ENCODE assay signal across 10 cellular contexts in the genomic region with DNA sequence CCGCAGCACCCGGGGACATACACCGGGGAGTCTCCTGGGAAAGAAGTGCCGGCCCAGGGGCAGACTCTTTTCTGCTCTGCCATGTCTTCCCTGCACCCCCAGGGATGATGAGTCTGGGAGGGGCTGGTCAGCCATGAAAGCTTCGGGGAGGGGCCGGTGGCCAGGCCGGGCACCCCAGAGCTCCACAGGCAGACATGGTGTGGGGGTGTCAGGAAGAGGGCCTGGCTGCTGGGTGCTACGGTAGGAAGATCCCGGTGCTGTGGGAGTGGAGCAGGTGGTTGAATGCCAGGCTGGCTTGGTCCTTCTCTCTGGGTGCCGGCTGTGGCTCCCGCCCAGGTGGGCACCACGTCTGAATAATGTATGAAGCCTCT. TPM values are rescaled to one million over a fixed set of nuclear protein-coding genes. Genes with fewer than 3 reads are reported as not detected.
DNase-seq lines count a peak whose midpoint lies in the region; ATAC-seq and TF ChIP-seq lines count a peak whose summit lies in the region.
"Had no signal": no experiment of that assay in that cellular context is flagged by ENCODE, and none has a peak within 500 bp of the region (broad histone marks: within the 10 kb centered on the region; RNA-seq: fewer than 3 reads in every experiment).

No MANE protein-coding gene starts in this region.

- CTCF ChIA-PET in activated CD4-positive, alpha-beta T cell treated with anti-CD3 and anti-CD28 coated beads for 36 hours (lab: Charles Lee) = interaction anchor here (0.6 to 1.0 kb wide), 2 partner anchors 50 to 176 kb away, joined by 3 to 6 read pairs; no protein-coding TSS in a partner anchor

- TF ChIP-seq CTCF in stomach (IDR thresholded peaks at IDR 0.05) = no peak

- peaks cover 0 to 41% (median 0%) of the 10 kb centered on the region in 3 donors for H3K27me3 ChIP-seq in stomach

- H3K27ac ChIP-seq in stomach = peak overlapping the region; percentile 54 to 88 (median 78)

- H3K4me3 Mint-ChIP-seq in activated CD4-positive, alpha-beta T cell treated with anti-CD3 and anti-CD28 coated beads for 36 hours = peak overlapping the region; percentile 28

- no peaks in the 10 kb centered on the region for H3K36me3 ChIP-seq in stomach

- H3K4me1 Mint-ChIP-seq in activated CD4-positive, alpha-beta T cell treated with anti-CD3 and anti-CD28 coated beads for 36 hours = peaks cover 46% of the 10 kb centered on the region

- no peaks in the 10 kb centered on the region for H3K9me3 ChIP-seq in stomach

- H3K27ac Mint-ChIP-seq in activated CD4-positive, alpha-beta T cell treated with anti-CD3 and anti-CD28 coated beads for 36 hours = peak overlapping the region; percentile 37

- TF ChIP-seq EP300 in stomach (IDR thresholded peaks at IDR 0.05) = no peak

- peaks cover 2% of the 10 kb centered on the region for H3K36me3 Mint-ChIP-seq in activated CD4-positive, alpha-beta T cell treated with anti-CD3 and anti-CD28 coated beads for 36 hours (ENCODE audit: low read depth)

- H3K9me3 Mint-ChIP-seq in activated CD4-positive, alpha-beta T cell treated with anti-CD3 and anti-CD28 coated beads for 36 hours (ENCODE audit: low read depth) = no peaks in the 10 kb centered on the region

- no peak for DNase-seq in activated CD4-positive, alpha-beta T cell treated with anti-CD3 and anti-CD28 coated beads for 36 hours
- no peak for DNase-seq in activated CD4-positive, alpha-beta T cell treated with anti-CD3 and anti-CD28 coated beads for 1 hour
- DNase-seq in left cardiac atrium (peak; percentile 16), stomach (no peak), NOMO-1 (lab: John Stamatoyannopoulos, UW; ENCODE audit: unreplicated experiment in 2 of 2) (no peak)
- DNase-seq: activated CD4-positive, CD25-positive, alpha-beta regulatory T cell; NCI-H2081 treated with DMSO at 0.1 percent for 48 hours; RPMI8226 had no signal

- 65 to 74% (median 70%) methylated on average over 8 to 12 of the region's 12 CpGs for WGBS in stomach, 5 donors

- ATAC-seq in activated CD4-positive, alpha-beta T cell treated with anti-CD3 and anti-CD28 coated beads for 36 hours = no peak
- ATAC-seq in left cardiac atrium (peak in 1 of 2 donors; percentile 1), GM21825 (IDR thresholded peaks at IDR 0.05; ENCODE audit: unreplicated experiment) (no peak)

- H3K4me3 ChIP-seq in stomach = peak overlapping the region; percentile 31 to 41 (median 36)

- intact Hi-C loops in activated CD4-positive, alpha-beta T cell treated with anti-CD3 and anti-CD28 coated beads for 36 hours (cut with DNase I, micrococcal nuclease) = no loop called here
- intact Hi-C loops in left cardiac atrium (cut with DNase I) (no loop called here), stomach (cut with DNase I; ENCODE audit: low total_unique reads) (no loop called here)

- no peaks in the 10 kb centered on the region for H3K27me3 Mint-ChIP-seq in activated CD4-positive, alpha-beta T cell treated with anti-CD3 and anti-CD28 coated beads for 36 hours

- H3K4me1 ChIP-seq in stomach = peaks cover 7 to 66% (median 52%) of the 10 kb centered on the region in 4 donors

- POLR2A ChIA-PET in activated CD4-positive, alpha-beta T cell treated with anti-CD3 and anti-CD28 coated beads for 36 hours (lab: Charles Lee) = interaction anchor here (1.4 kb wide), 1 partner anchor 12 kb away, joined by 4 read pairs; no protein-coding TSS in a partner anchor

- no peak for TF ChIP-seq POLR2A in stomach (IDR thresholded peaks at IDR 0.05)

RNA-seq across cellular contexts. Expression of a gene that starts 17.4 kb away (rescaled TPM):
- total RNA-seq in activated CD4-positive, alpha-beta T cell treated with anti-CD3 and anti-CD28 coated beads for 36 hours = 100 to 1,000 TPM; 193 to 227 TPM
- 10 to 100 TPM; 24.9 to 31.2 TPM for total RNA-seq in left cardiac atrium
- total RNA-seq in stomach = 10 to 100 TPM in 4 of 5 donors, 1 to 10 TPM in 1; 9.8 to 78.8 (median 46.8) TPM
- polyA plus RNA-seq in stomach = 100 to 1,000 TPM in 2 of 3 donors, 10 to 100 TPM in 1; 29.0 to 239 (median 155) TPM

RNA-seq across cellular contexts. Expression of a gene that starts 21.4 kb away (rescaled TPM):
- total RNA-seq in activated CD4-positive, alpha-beta T cell treated with anti-CD3 and anti-CD28 coated beads for 36 hours = under 1 TPM; 0.07 to 0.09 TPM
- under 1 TPM; 0.10 to 0.50 TPM for total RNA-seq in left cardiac atrium
- not detected for total RNA-seq in stomach
- under 1 TPM in 1 of 3 donors, not detected in 2; 0.03 TPM for polyA plus RNA-seq in stomach
- total RNA-seq: HT-29 had no signal

RNA-seq across cellular contexts. Expression of a gene that starts 31.5 kb away (rescaled TPM):
- total RNA-seq in activated CD4-positive, alpha-beta T cell treated with anti-CD3 and anti-CD28 coated beads for 36 hours = not detected
- total RNA-seq in left cardiac atrium (under 1 TPM; 0.35 to 0.52 TPM), stomach (1 to 10 TPM in 1 of 5 donors, not detected in 4; 7.2 TPM)
- 10 to 100 TPM in 2 of 3 donors, under 1 TPM in 1; 0.93 to 23.4 (median 17.0) TPM for polyA plus RNA-seq in stomach

RNA-seq across cellular contexts. Expression of a gene that starts 35.5 kb away (rescaled TPM):
- not detected for total RNA-seq in activated CD4-positive, alpha-beta T cell treated with anti-CD3 and anti-CD28 coated beads for 36 hours
- not detected for total RNA-seq in left cardiac atrium
- 10 to 100 TPM in 1 of 5 donors, 1 to 10 TPM in 1, under 1 TPM in 3; 0.72 to 13.4 (median 0.92) TPM for total RNA-seq in stomach
- polyA plus RNA-seq in stomach = 10 to 100 TPM in 1 of 3 donors, 1 to 10 TPM in 2; 1.7 to 77.3 (median 3.7) TPM

RNA-seq across cellular contexts. Expression of a gene that starts 49.2 kb away (rescaled TPM):
- 1 to 10 TPM; 2.1 TPM for total RNA-seq in activated CD4-positive, alpha-beta T cell treated with anti-CD3 and anti-CD28 coated beads for 36 hours
- 10 to 100 TPM; 11.7 to 28.5 TPM for total RNA-seq in left cardiac atrium
- total RNA-seq in stomach = 1 to 10 TPM in 2 of 5 donors, not detected in 3; 2.3 to 7.2 TPM
- polyA plus RNA-seq in stomach = 10 to 100 TPM in 1 of 3 donors, 1 to 10 TPM in 1, under 1 TPM in 1; 0.75 to 14.5 (median 3.1) TPM
- total RNA-seq: HT-29 had no signal
